Comparison of ENCODE assay signal across 1 cellular context in genomic region chr11:101470881-101471535, GRCh38.
TF ChIP-seq lines count a peak whose summit lies in the region.

No MANE protein-coding gene starts in this region.

TF ChIP-seq in SK-N-SH, 30 proteins besides CTCF, POLR2A, EP300 and RAD21 (continued from another document):
- TF ChIP-seq, protein P1, sequence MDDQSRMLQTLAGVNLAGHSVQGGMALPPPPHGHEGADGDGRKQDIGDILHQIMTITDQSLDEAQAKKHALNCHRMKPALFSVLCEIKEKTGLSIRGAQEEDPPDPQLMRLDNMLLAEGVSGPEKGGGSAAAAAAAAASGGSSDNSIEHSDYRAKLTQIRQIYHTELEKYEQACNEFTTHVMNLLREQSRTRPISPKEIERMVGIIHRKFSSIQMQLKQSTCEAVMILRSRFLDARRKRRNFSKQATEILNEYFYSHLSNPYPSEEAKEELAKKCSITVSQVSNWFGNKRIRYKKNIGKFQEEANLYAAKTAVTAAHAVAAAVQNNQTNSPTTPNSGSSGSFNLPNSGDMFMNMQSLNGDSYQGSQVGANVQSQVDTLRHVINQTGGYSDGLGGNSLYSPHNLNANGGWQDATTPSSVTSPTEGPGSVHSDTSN (IDR thresholded peaks at IDR 0.05): no peak
- no peak for TF ChIP-seq SIN3A (IDR thresholded peaks at IDR 0.05; ENCODE audit: borderline replicate concordance, low read depth, low read length)
- TF ChIP-seq TCF12 (IDR thresholded peaks at IDR 0.05): no peak
- TF ChIP-seq GABPA (IDR thresholded peaks at IDR 0.05; ENCODE audit: low read depth): no peak
- no peak for TF ChIP-seq USF1 (IDR thresholded peaks at IDR 0.05; ENCODE audit: borderline replicate concordance, low read depth)
- no peak for TF ChIP-seq ELF1 (IDR thresholded peaks at IDR 0.05)
- TF ChIP-seq MXI1 (IDR thresholded peaks at IDR 0.05; ENCODE audit: low read depth, low read length): no peak
